ENCODE assay signal across 8 cellular contexts in the genomic region with DNA sequence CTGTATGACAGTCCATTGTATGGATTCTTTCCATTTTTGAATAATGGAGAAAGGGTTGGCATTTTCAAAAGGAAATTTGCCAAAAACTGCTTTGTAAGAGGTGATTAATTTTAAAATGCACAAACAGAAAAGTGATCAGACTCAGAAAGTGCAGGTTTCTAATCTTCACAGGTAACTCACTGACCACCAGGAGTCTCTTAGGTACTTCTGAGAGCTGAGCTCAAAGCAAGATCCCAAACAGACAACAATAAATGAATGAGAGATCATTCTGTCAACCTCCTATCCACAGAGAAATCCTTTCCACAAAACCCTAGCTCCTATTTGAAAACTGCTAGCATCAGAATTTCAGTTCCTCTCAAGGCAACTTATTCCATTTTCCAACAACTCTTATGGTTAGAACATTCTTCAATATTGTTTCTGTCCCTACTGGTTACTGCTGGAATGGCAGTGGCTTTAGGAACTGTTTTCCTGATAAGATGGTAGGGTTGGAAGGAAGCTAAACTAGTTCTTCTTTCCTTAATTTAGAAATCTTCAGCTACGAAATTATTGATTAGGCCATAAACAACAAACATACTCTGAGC. TPM values are rescaled to one million over a fixed set of nuclear protein-coding genes. Genes with fewer than 3 reads are reported as not detected.
A peak's percentile ranks its signal among the peaks of the same experiment; 100 is the strongest.
DNase-seq lines count a peak whose midpoint lies in the region; ATAC-seq and TF ChIP-seq lines count a peak whose summit lies in the region.

No MANE protein-coding gene starts in this region.

- H3K27me3 Mint-ChIP-seq in activated CD4-positive, alpha-beta T cell treated with anti-CD3 and anti-CD28 coated beads, Interleukin-2, amount 10 ng/mL, durations not matched to agents 24 days and 14 days: peaks cover 18% of the 10 kb centered on the region

- TF ChIP-seq EP300 in esophagus muscularis mucosa (IDR thresholded peaks at IDR 0.05): no peak

- DNase-seq in activated CD4-positive, alpha-beta T cell treated with anti-CD3 and anti-CD28 coated beads, Interleukin-2, amount 10 ng/mL, durations not matched to agents 24 days and 14 days: no peak
- no peak for DNase-seq in activated CD4-positive, alpha-beta T cell treated with anti-CD3 and anti-CD28 coated beads, Interleukin-2, amount 50 U/mL, for 48 hours
- DNase-seq in RWPE2 (ENCODE audit: low spot score): no peak
- DNase-seq in esophagus muscularis mucosa (ENCODE audit: extremely low spot score): no peak
- DNase-seq in testis: no peak
- DNase-seq in NCI-H2029 (lab: John Stamatoyannopoulos, UW): no peak
- DNase-seq in activated CD4-positive, CD25-positive, alpha-beta regulatory T cell (lab: John Stamatoyannopoulos, UW): no peak

- H3K27me3 ChIP-seq in RWPE2 (ENCODE audit: insufficient read depth, poor library complexity, severe bottlenecking): no peaks in the 10 kb centered on the region
- H3K27me3 ChIP-seq in esophagus muscularis mucosa: no peaks in the 10 kb centered on the region
- H3K27me3 ChIP-seq in testis: no peaks in the 10 kb centered on the region

- H3K27ac ChIP-seq in RWPE2 (ENCODE audit: poor library complexity, severe bottlenecking): no peak overlapping the region
- no peak overlapping the region for H3K27ac ChIP-seq in esophagus muscularis mucosa (replicated peaks in 1 of 4)
- no peak overlapping the region for H3K27ac ChIP-seq in testis

- peak overlapping the region; percentile 38 for H3K4me3 Mint-ChIP-seq in activated CD4-positive, alpha-beta T cell treated with anti-CD3 and anti-CD28 coated beads, Interleukin-2, amount 10 ng/mL, durations not matched to agents 24 days and 14 days

- ATAC-seq in RWPE2 (ENCODE audit: low read depth) (no peak), GM21515 (IDR thresholded peaks at IDR 0.05; ENCODE audit: unreplicated experiment) (no peak)

- H3K4me3 ChIP-seq in RWPE2 (ENCODE audit: severe bottlenecking) (no peak overlapping the region), esophagus muscularis mucosa (no peak overlapping the region), testis (no peak overlapping the region)

- no peaks in the 10 kb centered on the region for H3K9me3 ChIP-seq in RWPE2 (ENCODE audit: severe bottlenecking)
- peaks cover 0 to 3% (median 0%) of the 10 kb centered on the region in 4 donors for H3K9me3 ChIP-seq in esophagus muscularis mucosa
- H3K9me3 ChIP-seq in testis: no peaks in the 10 kb centered on the region

- TF ChIP-seq CTCF in RWPE2 (IDR thresholded peaks at IDR 0.05; ENCODE audit: poor library complexity, severe bottlenecking) (peak; percentile 56), esophagus muscularis mucosa (IDR thresholded peaks at IDR 0.05) (peak; percentile 43 to 64 (median 44)), testis (IDR thresholded peaks at IDR 0.05) (peak; percentile 50 to 61 (median 53))

- intact Hi-C loops in activated CD4-positive, alpha-beta T cell treated with anti-CD3 and anti-CD28 coated beads, Interleukin-2, amount 10 ng/mL, durations not matched to agents 24 days and 14 days (cut with micrococcal nuclease): loop anchor here (5.0 to 10.0 kb wide), 3 partner anchors 319 to 1182 kb away; partner anchors contain the start of genes KCNG3 and LRPPRC
- intact Hi-C loops in esophagus muscularis mucosa (cut with DNase I) (no loop called here), testis (cut with DNase I; ENCODE audit: low total_unique reads) (no loop called here)

- H3K27ac Mint-ChIP-seq in activated CD4-positive, alpha-beta T cell treated with anti-CD3 and anti-CD28 coated beads, Interleukin-2, amount 10 ng/mL, durations not matched to agents 24 days and 14 days: peak overlapping the region; percentile 5

- TF ChIP-seq POLR2A in esophagus muscularis mucosa (IDR thresholded peaks at IDR 0.05; ENCODE audit: low read depth): no peak
- no peak for TF ChIP-seq POLR2A in testis (IDR thresholded peaks at IDR 0.05)

- peaks cover 4% of the 10 kb centered on the region for H3K9me3 Mint-ChIP-seq in activated CD4-positive, alpha-beta T cell treated with anti-CD3 and anti-CD28 coated beads, Interleukin-2, amount 10 ng/mL, durations not matched to agents 24 days and 14 days

- H3K4me1 ChIP-seq in RWPE2 (ENCODE audit: insufficient read depth, poor library complexity, severe bottlenecking) (no peaks in the 10 kb centered on the region), esophagus muscularis mucosa (peaks cover 13 to 25% (median 24%) of the 10 kb centered on the region in 4 donors), testis (peaks cover 10% of the 10 kb centered on the region)

- H3K36me3 Mint-ChIP-seq in activated CD4-positive, alpha-beta T cell treated with anti-CD3 and anti-CD28 coated beads, Interleukin-2, amount 10 ng/mL, durations not matched to agents 24 days and 14 days (ENCODE audit: low read depth): no peaks in the 10 kb centered on the region

- H3K4me1 Mint-ChIP-seq in activated CD4-positive, alpha-beta T cell treated with anti-CD3 and anti-CD28 coated beads, Interleukin-2, amount 10 ng/mL, durations not matched to agents 24 days and 14 days: peaks cover 20% of the 10 kb centered on the region

- 41% methylated on average over 1 of the region's 1 CpG for WGBS in esophagus muscularis mucosa
- WGBS in testis, 2 donors: 0 to 62% methylated on average over 1 of the region's 1 CpG

- no peaks in the 10 kb centered on the region for H3K36me3 ChIP-seq in RWPE2 (ENCODE audit: low read depth)
- H3K36me3 ChIP-seq in esophagus muscularis mucosa: no peaks in the 10 kb centered on the region
- no peaks in the 10 kb centered on the region for H3K36me3 ChIP-seq in testis (ENCODE audit: low read depth, missing control alignments)

RNA-seq across cellular contexts. Expression of gene HAAO, which starts 20.6 kb away (rescaled TPM):
- 0.26 and 0.73 TPM in 2 replicates for total RNA-seq in activated CD4-positive, alpha-beta T cell treated with anti-CD3 and anti-CD28 coated beads, Interleukin-2, amount 10 ng/mL, durations not matched to agents 24 days and 14 days
- total RNA-seq in esophagus muscularis mucosa (1 to 10 TPM; 2.9 to 4.8 (median 4.0) TPM), testis (1 to 10 TPM; 3.2 to 5.3 TPM)
- 6.0 TPM for polyA plus RNA-seq in testis (ENCODE audit: insufficient read depth, low read depth, low replicate concordance)

RNA-seq across cellular contexts. Expression of gene OXER1, which starts 49.1 kb away (rescaled TPM):
- 0.19 and 0.43 TPM in 2 replicates for total RNA-seq in activated CD4-positive, alpha-beta T cell treated with anti-CD3 and anti-CD28 coated beads, Interleukin-2, amount 10 ng/mL, durations not matched to agents 24 days and 14 days
- total RNA-seq in esophagus muscularis mucosa (1 to 10 TPM in 1 of 4 donors, under 1 TPM in 3; 0.42 to 1.3 (median 0.61) TPM), testis (1 to 10 TPM; 1.3 to 2.0 TPM)
- polyA plus RNA-seq in testis (ENCODE audit: insufficient read depth, low read depth, low replicate concordance): 1.3 TPM
